In the genomic region with DNA sequence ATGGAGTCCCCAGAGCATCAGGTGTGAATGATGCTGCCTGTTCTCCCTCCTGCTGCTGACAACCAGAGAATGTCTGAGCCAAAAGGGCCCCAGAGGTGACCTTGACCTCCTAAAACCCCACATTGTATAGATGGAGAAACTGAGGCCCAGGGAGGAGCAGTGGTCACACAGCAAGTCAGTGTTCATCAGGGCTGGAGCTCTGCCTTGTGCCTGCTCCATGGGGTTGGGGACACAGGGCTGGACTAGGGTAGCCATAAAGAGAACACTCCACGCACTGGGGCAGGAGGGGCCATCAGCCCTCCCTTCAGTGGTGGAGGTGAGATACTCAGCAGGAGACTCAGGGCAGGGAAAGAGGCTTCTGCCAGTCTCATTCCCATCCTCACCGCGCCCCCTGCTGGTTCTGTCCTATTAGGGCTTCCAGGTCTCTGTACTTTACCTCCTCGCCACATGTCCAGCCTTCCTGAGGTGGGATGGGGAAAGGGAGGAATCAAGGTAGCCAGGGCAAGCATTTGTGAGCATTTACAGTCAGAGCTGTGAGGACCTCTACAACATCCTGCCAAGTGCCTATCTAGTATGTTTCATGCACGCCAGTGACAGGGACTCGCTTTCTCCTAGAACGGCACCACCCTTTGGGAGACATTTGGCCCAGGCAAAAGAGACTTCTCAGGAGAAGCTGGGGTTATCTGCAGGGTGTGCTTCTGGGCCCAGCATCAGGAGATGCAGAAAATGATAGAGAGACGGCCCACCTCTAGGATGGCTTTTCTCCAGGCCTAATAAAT, we compare ENCODE assay signal across 7 cellular contexts.
DNase-seq lines count a peak whose midpoint lies in the region; ATAC-seq and TF ChIP-seq lines count a peak whose summit lies in the region.

No MANE protein-coding gene starts in this region.

- DNase-seq in NB4 (ENCODE audit: low read depth) (peak; percentile 64), T47D (ENCODE audit: low read depth in 1 of 2, low spot score in 1 of 2) (peak; percentile 64 to 84), islet precursor cell (peak; percentile 87)
- DNase-seq in stimulated activated CD4-positive, alpha-beta T cell treated with anti-CD3 and anti-CD28 coated beads, Interleukin-2, amount 100 ng/mL, for 24 hours, result peak; percentile 75 to 83

- H3K4me3 ChIP-seq in NB4 (ENCODE audit: low read depth, low read length), result no peak overlapping the region
- H3K4me3 ChIP-seq in WI38 (ENCODE audit: low read depth, low read length), result no peak overlapping the region

- TF ChIP-seq CTCF in GM12872 (IDR thresholded peaks at IDR 0.05; ENCODE audit: insufficient read depth, low read depth, low read length) (peak; percentile 93), NB4 (IDR thresholded peaks at IDR 0.05; ENCODE audit: low read depth, low read length) (peak; percentile 83), WI38 (IDR thresholded peaks at IDR 0.05; ENCODE audit: low read depth, low read length) (peak; percentile 88)

- in situ Hi-C loops in T47D (cut with HindIII; ENCODE audit: low pct_unique_long_range_greater_than_20kb, low sequenced_read_pairs), result no loop called here

- TF ChIP-seq POLR2A in NB4 (IDR thresholded peaks at IDR 0.05; ENCODE audit: extremely low read depth, insufficient read length), result no peak

- no peak for ATAC-seq in HG02870 (IDR thresholded peaks at IDR 0.05; ENCODE audit: unreplicated experiment)
